14 cellular contexts compared by ENCODE assay signal in the genomic region with DNA sequence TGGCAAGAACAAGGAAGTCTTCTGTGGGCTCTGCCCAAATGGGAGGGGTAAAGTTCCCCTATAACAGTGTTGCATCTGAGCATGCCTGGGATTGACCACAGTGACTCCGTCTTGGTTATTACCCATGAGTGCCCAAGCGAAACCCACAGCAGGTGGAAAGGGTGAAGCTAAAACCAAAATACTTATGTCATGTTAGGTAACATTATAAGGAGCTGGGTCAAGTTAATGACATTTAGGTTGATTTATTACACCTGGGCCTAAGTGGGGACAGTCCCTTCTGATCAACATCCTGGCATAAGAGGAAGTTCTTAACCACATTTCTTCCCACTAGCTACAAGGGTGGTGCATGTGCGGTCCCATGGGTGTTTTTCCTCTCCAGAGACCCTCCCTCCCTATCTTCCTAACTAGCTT. TPM values are rescaled to one million over a fixed set of nuclear protein-coding genes. Genes with fewer than 3 reads are reported as not detected.
DNase-seq lines count a peak whose midpoint lies in the region; ATAC-seq and TF ChIP-seq lines count a peak whose summit lies in the region.
"Had no signal": no experiment of that assay in that cellular context is flagged by ENCODE, and none has a peak within 500 bp of the region (broad histone marks: within the 10 kb centered on the region; RNA-seq: fewer than 3 reads in every experiment).

No MANE protein-coding gene starts in this region.

- WGBS in gastroesophageal sphincter (ENCODE audit: low coverage in 1 of 2), 2 donors: 82 to 89% methylated on average over 3 of the region's 3 CpGs

- peak; percentile 20 for DNase-seq in NOMO-1 treated with dmso at 0.1 percent for 144 hours (lab: John Stamatoyannopoulos, UW; ENCODE audit: unreplicated experiment)
- DNase-seq in renal cortical epithelial cell (ENCODE audit: low read depth): peak; percentile 29
- no peak for DNase-seq in activated CD4-positive, CD25-positive, alpha-beta regulatory T cell (lab: John Stamatoyannopoulos, UW)
- no peak for DNase-seq in activated CD8-positive, alpha-beta memory T cell treated with anti-CD3 and anti-CD28 coated beads, Interleukin-2, amount 50 U/mL, for 48 hours
- DNase-seq: dermis blood vessel endothelial cell, foreskin keratinocyte, left cardiac atrium, NCI-H1417, NCI-H82 had no signal

- H3K27me3 ChIP-seq in gastroesophageal sphincter: peaks cover 12% of the 10 kb centered on the region
- H3K27me3 ChIP-seq: foreskin keratinocyte had no signal

- no peak overlapping the region for H3K4me3 ChIP-seq in gastroesophageal sphincter

- peaks cover 0 to 18% (median 0%) of the 10 kb centered on the region in 3 donors for H3K4me1 ChIP-seq in gastroesophageal sphincter
- H3K4me1 ChIP-seq: foreskin keratinocyte had no signal

- TF ChIP-seq POLR2A in gastroesophageal sphincter (IDR thresholded peaks at IDR 0.05): no peak

- no peaks in the 10 kb centered on the region for H3K9me3 ChIP-seq in gastroesophageal sphincter

- no peak for TF ChIP-seq EP300 in gastroesophageal sphincter (IDR thresholded peaks at IDR 0.05)

- H3K27ac ChIP-seq in gastroesophageal sphincter: no peak overlapping the region
- H3K27ac ChIP-seq: foreskin keratinocyte had no signal

- no peaks in the 10 kb centered on the region for H3K36me3 ChIP-seq in gastroesophageal sphincter

- peak; percentile 67 for ATAC-seq in GM18511 (IDR thresholded peaks at IDR 0.05; ENCODE audit: unreplicated experiment)
- peak; percentile 80 for ATAC-seq in HG03060 (IDR thresholded peaks at IDR 0.05; ENCODE audit: low read depth, unreplicated experiment)
- ATAC-seq in gastroesophageal sphincter: no peak
- ATAC-seq: foreskin keratinocyte, HCT116, left cardiac atrium had no signal

- no peak for TF ChIP-seq CTCF in gastroesophageal sphincter (IDR thresholded peaks at IDR 0.05)

RNA-seq across cellular contexts. Expression of a gene that starts 1.3 kb away (rescaled TPM):
- total RNA-seq in renal cortical epithelial cell (0.05 and 0.52 TPM in 2 replicates), gastroesophageal sphincter (under 1 TPM in 2 of 4 donors, not detected in 2; 0.31 to 0.54 TPM)
- total RNA-seq: left cardiac atrium; T-helper 1 cell treated with Interleukin-12 subunit alpha and Interleukin-12 subunit beta and Interleukin-4 antibody, amounts not matched to agents 30 ng/mL and 1 ng/mL, for 36 hours had no signal

RNA-seq across cellular contexts. Expression of a gene that starts 31.1 kb away (rescaled TPM):
- total RNA-seq in renal cortical epithelial cell (6.9 and 13.8 TPM in 2 replicates), gastroesophageal sphincter (10 to 100 TPM; 12.6 to 30.4 (median 18.8) TPM)

Comparison
In these comparisons a context has a peak if more than half of its experiments do, and no peak if none do; other contexts are left out.
1. DNase-seq: peak in NOMO-1 treated with dmso at 0.1 percent for 144 hours (single experiment) and renal cortical epithelial cell (single experiment); none in activated CD4-positive, CD25-positive, alpha-beta regulatory T cell (0 of 4) and activated CD8-positive, alpha-beta memory T cell treated with anti-CD3 and anti-CD28 coated beads, Interleukin-2, amount 50 U/mL, for 48 hours (single experiment).